17 cellular contexts compared by ENCODE assay signal in the genomic region with DNA sequence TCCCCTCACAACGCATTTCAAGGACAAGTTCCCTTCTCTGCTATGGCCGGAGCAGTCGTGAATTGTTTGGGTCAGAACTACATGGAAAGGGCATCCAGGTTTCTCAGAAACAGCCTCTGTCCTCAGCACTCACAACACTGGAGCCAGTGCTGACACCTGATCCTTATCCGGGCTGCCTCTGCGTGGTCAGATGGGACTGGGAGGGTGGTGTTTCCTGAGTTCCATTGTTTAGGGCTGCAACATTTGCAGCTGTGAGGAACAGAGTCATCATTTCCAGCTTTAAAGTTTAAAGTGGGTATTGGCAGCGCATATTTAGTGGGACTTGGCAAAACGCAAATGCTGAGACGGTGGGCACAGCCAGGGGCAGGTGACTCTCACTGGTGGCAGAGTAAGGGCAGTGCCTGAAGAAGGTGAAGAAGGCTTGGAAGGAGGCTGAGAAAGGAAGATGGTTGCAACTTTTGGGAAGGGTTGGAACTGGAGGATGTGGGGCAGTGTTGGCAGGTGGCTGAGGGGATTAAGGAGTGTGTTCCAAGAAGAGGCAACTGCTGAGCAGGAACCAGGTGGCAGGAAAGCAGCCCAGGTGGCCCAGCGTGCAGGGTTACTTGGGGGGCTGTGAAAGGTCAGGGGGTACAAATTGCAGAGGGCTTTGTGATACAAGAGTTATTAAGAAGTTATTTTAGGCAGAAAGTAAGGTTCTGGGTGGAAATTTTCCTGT. TPM values are rescaled to one million over a fixed set of nuclear protein-coding genes. Genes with fewer than 3 reads are reported as not detected.
DNase-seq lines count a peak whose midpoint lies in the region; ATAC-seq and TF ChIP-seq lines count a peak whose summit lies in the region.
"Had no signal": no experiment of that assay in that cellular context is flagged by ENCODE, and none has a peak within 500 bp of the region (broad histone marks: within the 10 kb centered on the region; RNA-seq: fewer than 3 reads in every experiment).

No MANE protein-coding gene starts in this region.

- no peak overlapping the region for H3K4me3 ChIP-seq in iPS-20b (ENCODE audit: low read length)
- H3K4me3 ChIP-seq: ascending aorta; BLaER1 treated with 17β-estradiol and CSF1 and Interleukin-3, amounts not matched to agents 10 nM and 100 nM; SJSA1 had no signal

- H3K36me3 Mint-ChIP-seq in chondrocyte (ENCODE audit: low read depth): peaks cover 3% of the 10 kb centered on the region
- H3K36me3 Mint-ChIP-seq: naive thymus-derived CD4-positive, alpha-beta T cell had no signal

- intact Hi-C loops in sciatic nerve (cut with DNase I): no loop called here

- H3K27ac ChIP-seq in iPS-20b (ENCODE audit: low read length) (no peak overlapping the region), foreskin keratinocyte (no peak overlapping the region)
- H3K27ac ChIP-seq: ascending aorta; BLaER1 treated with 17β-estradiol and CSF1 and Interleukin-3, amounts not matched to agents 10 nM and 100 nM; SJSA1 had no signal

- DNase-seq in NCI-H524 (lab: John Stamatoyannopoulos, UW) (peak; percentile 77 to 78), chondrocyte (ENCODE audit: low spot score) (peak; percentile 41), sciatic nerve (ENCODE audit: low spot score) (no peak), foreskin keratinocyte (no peak), anterior cingulate cortex (lab: John Stamatoyannopoulos, UW) (no peak), globus pallidus (ENCODE audit: low spot score) (no peak)
- DNase-seq: activated CD4-positive, alpha-beta T cell treated with anti-CD3 and anti-CD28 coated beads, Interleukin-2, amount 50 U/mL, for 48 hours; islet precursor cell; KG1; naive thymus-derived CD4-positive, alpha-beta T cell; NCI-H1436 treated with DMSO at 0.1 percent for 48 hours; stimulated activated naive CD8-positive, alpha-beta T cell treated with anti-CD3 and anti-CD28 coated beads, Interleukin-15, Interleukin-2, amounts not matched to agents 100 U/mL and 50 U/mL, for 24 hours had no signal

- H3K27ac Mint-ChIP-seq in chondrocyte (ENCODE audit: unreplicated experiment): no peak overlapping the region
- H3K27ac Mint-ChIP-seq: naive thymus-derived CD4-positive, alpha-beta T cell had no signal

- H3K9ac ChIP-seq in iPS-20b (ENCODE audit: low read depth, low read length): peak overlapping the region; percentile 51; the same call in 1 of the 2 replicates
- H3K9ac ChIP-seq: BLaER1 treated with 17β-estradiol and CSF1 and Interleukin-3, amounts not matched to agents 10 nM and 100 nM had no signal

- no peak overlapping the region for H3K4me3 Mint-ChIP-seq in chondrocyte (ENCODE audit: unreplicated experiment)
- H3K4me3 Mint-ChIP-seq: naive thymus-derived CD4-positive, alpha-beta T cell had no signal

- peaks cover 5% of the 10 kb centered on the region for H3K4me1 Mint-ChIP-seq in chondrocyte (ENCODE audit: low read depth)
- H3K4me1 Mint-ChIP-seq: naive thymus-derived CD4-positive, alpha-beta T cell had no signal

- no peaks in the 10 kb centered on the region for H3K9me3 ChIP-seq in iPS-20b (ENCODE audit: insufficient read depth, low read depth, low read length)
- H3K9me3 ChIP-seq: ascending aorta; BLaER1 treated with 17β-estradiol and CSF1 and Interleukin-3, amounts not matched to agents 10 nM and 100 nM; SJSA1 had no signal

- H3K4me1 ChIP-seq in iPS-20b (ENCODE audit: insufficient read depth, low read length): peaks cover 37% of the 10 kb centered on the region
- no peaks in the 10 kb centered on the region for H3K4me1 ChIP-seq in foreskin keratinocyte
- H3K4me1 ChIP-seq: ascending aorta, SJSA1 had no signal

- H3K36me3 ChIP-seq in iPS-20b (ENCODE audit: insufficient read depth, low read depth, low read length): peaks cover 49% of the 10 kb centered on the region; the same call in 1 of the 2 replicates
- H3K36me3 ChIP-seq: ascending aorta; BLaER1 treated with 17β-estradiol and CSF1 and Interleukin-3, amounts not matched to agents 10 nM and 100 nM; SJSA1 had no signal

- H3K9me3 Mint-ChIP-seq in chondrocyte (ENCODE audit: low read depth): no peaks in the 10 kb centered on the region
- H3K9me3 Mint-ChIP-seq: naive thymus-derived CD4-positive, alpha-beta T cell had no signal

- TF ChIP-seq CTCF in chondrocyte (IDR thresholded peaks at IDR 0.05) (no peak), foreskin keratinocyte (conservative IDR thresholded peaks at IDR 0.05) (no peak)

- ATAC-seq in sciatic nerve (peak; percentile 45), HG02763 (IDR thresholded peaks at IDR 0.05; ENCODE audit: unreplicated experiment) (no peak), foreskin keratinocyte (no peak)
- ATAC-seq: naive thymus-derived CD4-positive, alpha-beta T cell; stimulated activated naive CD8-positive, alpha-beta T cell treated with anti-CD3 and anti-CD28 coated beads, Interleukin-15, Interleukin-2, amounts not matched to agents 100 U/mL and 50 U/mL, for 24 hours had no signal

- peaks cover 14% of the 10 kb centered on the region for H3K27me3 Mint-ChIP-seq in chondrocyte (ENCODE audit: low read depth)

- H3K27me3 ChIP-seq in iPS-20b (ENCODE audit: insufficient read depth, low read length): no peaks in the 10 kb centered on the region
- H3K27me3 ChIP-seq in foreskin keratinocyte: no peaks in the 10 kb centered on the region
- H3K27me3 ChIP-seq: ascending aorta; BLaER1 treated with 17β-estradiol and CSF1 and Interleukin-3, amounts not matched to agents 10 nM and 100 nM; SJSA1 had no signal

RNA-seq across cellular contexts. Expression of a gene that starts 28.4 kb away (rescaled TPM):
- 3.5 to 4.4 TPM (median 4.2 TPM) in 3 replicates for total RNA-seq in chondrocyte
- 4.8 TPM for total RNA-seq in sciatic nerve
- not detected in 2 replicates for total RNA-seq in foreskin keratinocyte
- polyA plus RNA-seq in foreskin keratinocyte: not detected in 2 replicates
- polyA plus RNA-seq: naive thymus-derived CD4-positive, alpha-beta T cell had no signal

Comparison
In these comparisons a context has a peak if more than half of its experiments do, and no peak if none do; other contexts are left out.
1. DNase-seq: peak in NCI-H524 (2 of 2) and chondrocyte (single experiment); none in sciatic nerve (single experiment), foreskin keratinocyte (0 of 2), anterior cingulate cortex (0 of 58) and globus pallidus (single experiment).